In genomic region chr17:63470116-63470515, GRCh38 we compare ENCODE assay signal across 28 cellular contexts. TPM values are rescaled to one million over a fixed set of nuclear protein-coding genes. Genes with fewer than 3 reads are reported as not detected.
"Had no signal": no experiment of that assay in that cellular context is flagged by ENCODE, and none has a peak within 500 bp of the region (broad histone marks: within the 10 kb centered on the region; RNA-seq: fewer than 3 reads in every experiment).

No MANE protein-coding gene starts in this region.

- H3K9me3 Mint-ChIP-seq: activated CD4-positive, alpha-beta memory T cell treated with anti-CD3 and anti-CD28 coated beads for 36 hours; activated CD4-positive, alpha-beta T cell treated with anti-CD3 and anti-CD28 coated beads, Interleukin-2, amount 10 ng/mL, durations not matched to agents 24 days and 14 days; activated naive CD4-positive, alpha-beta T cell treated with anti-CD3 and anti-CD28 coated beads for 36 hours; activated naive CD4-positive, alpha-beta T cell treated with anti-CD3 and anti-CD28 coated beads, Interleukin-2, amount 50 U/mL, for 72 hours; activated T-helper 1 cell treated with anti-CD3 and anti-CD28 coated beads, Interleukin-12 subunit alpha, Interleukin-12 subunit beta, Interleukin-2, Interleukin-4 antibody, amounts not matched to agents 30 ng/mL and 10 ng/mL and 1 ng/mL, durations not matched to agents 14 hours and 24 hours and 36 hours; activated T-helper 2 cell treated with anti-CD3 and anti-CD28 coated beads, Interferon-gamma antibody, Interleukin-2, Interleukin-4, amounts not matched to agents 10 μg/mL and 5 μg/mL and 100 μg/mL, durations not matched to agents 14 hours and 24 hours and 36 hours; central memory CD8-positive, alpha-beta T cell; dendritic cell treated with granulocyte-macrophage colony-stimulating factor and Interleukin-4, amounts not matched to agents 40 ng/mL and 50 ng/mL, for 4 days had no signal

- H3K36me3 Mint-ChIP-seq: activated CD4-positive, alpha-beta memory T cell treated with anti-CD3 and anti-CD28 coated beads for 36 hours; activated CD8-positive, alpha-beta memory T cell treated with anti-CD3 and anti-CD28 coated beads, Interleukin-2, amount 10 ng/mL, durations not matched to agents 7 days and 5 days; activated naive CD4-positive, alpha-beta T cell treated with anti-CD3 and anti-CD28 coated beads, Interleukin-2, amount 50 U/mL, for 72 hours had no signal

- H3K4me3 Mint-ChIP-seq: activated CD4-positive, alpha-beta memory T cell treated with anti-CD3 and anti-CD28 coated beads for 36 hours; activated CD4-positive, alpha-beta T cell treated with anti-CD3 and anti-CD28 coated beads for 36 hours; activated CD4-positive, alpha-beta T cell treated with anti-CD3 and anti-CD28 coated beads, Interleukin-2, amount 10 ng/mL, durations not matched to agents 24 days and 14 days; activated CD8-positive, alpha-beta memory T cell treated with anti-CD3 and anti-CD28 coated beads, Interleukin-2, amount 10 ng/mL, durations not matched to agents 7 days and 5 days; activated CD8-positive, alpha-beta T cell treated with anti-CD3 and anti-CD28 coated beads, Interleukin-2, amount 10 ng/mL, durations not matched to agents 7 days and 5 days; activated naive CD4-positive, alpha-beta T cell treated with anti-CD3 and anti-CD28 coated beads for 36 hours; activated T-helper 1 cell treated with anti-CD3 and anti-CD28 coated beads, Interleukin-12 subunit alpha, Interleukin-12 subunit beta, Interleukin-2, Interleukin-4 antibody, amounts not matched to agents 30 ng/mL and 10 ng/mL and 1 ng/mL, durations not matched to agents 14 hours and 24 hours and 36 hours; central memory CD8-positive, alpha-beta T cell; dendritic cell treated with granulocyte-macrophage colony-stimulating factor and Interleukin-4, amounts not matched to agents 40 ng/mL and 50 ng/mL, for 4 days had no signal

- H3K27ac Mint-ChIP-seq: activated CD4-positive, alpha-beta memory T cell treated with anti-CD3 and anti-CD28 coated beads for 36 hours; activated CD4-positive, alpha-beta T cell treated with anti-CD3 and anti-CD28 coated beads for 36 hours; activated CD4-positive, alpha-beta T cell treated with anti-CD3 and anti-CD28 coated beads, Interleukin-2, amount 10 ng/mL, durations not matched to agents 24 days and 14 days; activated CD8-positive, alpha-beta memory T cell treated with anti-CD3 and anti-CD28 coated beads, Interleukin-2, amount 10 ng/mL, durations not matched to agents 7 days and 5 days; activated CD8-positive, alpha-beta T cell treated with anti-CD3 and anti-CD28 coated beads, Interleukin-2, amount 10 ng/mL, durations not matched to agents 7 days and 5 days; activated naive CD4-positive, alpha-beta T cell treated with anti-CD3 and anti-CD28 coated beads for 36 hours; activated naive CD4-positive, alpha-beta T cell treated with anti-CD3 and anti-CD28 coated beads, Interleukin-2, amount 50 U/mL, for 72 hours; activated T-helper 1 cell treated with anti-CD3 and anti-CD28 coated beads, Interleukin-12 subunit alpha, Interleukin-12 subunit beta, Interleukin-2, Interleukin-4 antibody, amounts not matched to agents 30 ng/mL and 10 ng/mL and 1 ng/mL, durations not matched to agents 14 hours and 24 hours and 36 hours; activated T-helper 2 cell treated with anti-CD3 and anti-CD28 coated beads, Interferon-gamma antibody, Interleukin-2, Interleukin-4, amounts not matched to agents 10 μg/mL and 5 μg/mL and 100 μg/mL, durations not matched to agents 14 hours and 24 hours and 36 hours; dendritic cell treated with granulocyte-macrophage colony-stimulating factor and Interleukin-4, amounts not matched to agents 40 ng/mL and 50 ng/mL, for 4 days had no signal

- DNase-seq: activated CD4-positive, alpha-beta memory T cell treated with anti-CD3 and anti-CD28 coated beads for 36 hours; activated CD4-positive, alpha-beta T cell treated with anti-CD3 and anti-CD28 coated beads for 36 hours; activated CD4-positive, alpha-beta T cell treated with anti-CD3 and anti-CD28 coated beads, Interleukin-2, amount 10 ng/mL, durations not matched to agents 24 days and 14 days; activated CD4-positive, CD25-positive, alpha-beta regulatory T cell; activated CD4-positive, CD25-positive, alpha-beta regulatory T cell treated with anti-CD3 and anti-CD28 coated beads, Interleukin-2, amount 50 U/mL, for 72 hours; activated CD8-positive, alpha-beta memory T cell treated with anti-CD3 and anti-CD28 coated beads, Interleukin-2, amount 10 ng/mL, durations not matched to agents 7 days and 5 days; activated CD8-positive, alpha-beta memory T cell treated with anti-CD3 and anti-CD28 coated beads, Interleukin-2, amount 50 U/mL, for 4 hours; activated CD8-positive, alpha-beta T cell treated with anti-CD3 and anti-CD28 coated beads, Interleukin-2, amount 10 ng/mL, durations not matched to agents 7 days and 5 days; activated effector memory CD4-positive, alpha-beta T cell treated with anti-CD3 and anti-CD28 coated beads, Interleukin-2, amount 50 U/mL, for 16 hours; activated naive CD4-positive, alpha-beta T cell treated with anti-CD3 and anti-CD28 coated beads for 36 hours; activated T-cell treated with anti-CD3 and anti-CD28 coated beads, Interleukin-2, amount 50 U/mL, for 1 hour; activated T-cell treated with anti-CD3 and anti-CD28 coated beads, Interleukin-2, amount 50 U/mL, for 48 hours; amniotic stem cell; anterior cingulate cortex; brain microvascular endothelial cell; dorsolateral prefrontal cortex; effector memory CD4-positive, alpha-beta T cell; esophagus squamous epithelium; foreskin melanocyte; heart right ventricle; T-helper 2 cell had no signal

- H3K4me1 Mint-ChIP-seq: activated CD4-positive, alpha-beta T cell treated with anti-CD3 and anti-CD28 coated beads for 36 hours; activated CD8-positive, alpha-beta memory T cell treated with anti-CD3 and anti-CD28 coated beads, Interleukin-2, amount 10 ng/mL, durations not matched to agents 7 days and 5 days; central memory CD8-positive, alpha-beta T cell had no signal

- ATAC-seq: activated CD4-positive, alpha-beta T cell treated with anti-CD3 and anti-CD28 coated beads for 36 hours; activated CD8-positive, alpha-beta memory T cell treated with anti-CD3 and anti-CD28 coated beads, Interleukin-2, amount 10 ng/mL, durations not matched to agents 7 days and 5 days; activated CD8-positive, alpha-beta T cell treated with anti-CD3 and anti-CD28 coated beads, Interleukin-2, amount 10 ng/mL, durations not matched to agents 7 days and 5 days; activated naive CD4-positive, alpha-beta T cell treated with anti-CD3 and anti-CD28 coated beads, Interleukin-2, amount 50 U/mL, for 72 hours; gastroesophageal sphincter; heart right ventricle had no signal

RNA-seq across cellular contexts. Expression of gene KCNH6, which starts 53.0 kb away (rescaled TPM):
- polyA plus RNA-seq: fibroblast of lung, heart right ventricle had no signal
